19 cellular contexts compared by ENCODE assay signal in genomic region chr2:70703900-70704549, GRCh38.
DNase-seq lines count a peak whose midpoint lies in the region; TF ChIP-seq lines count a peak whose summit lies in the region.
"Had no signal": no experiment of that assay in that cellular context is flagged by ENCODE, and none has a peak within 500 bp of the region (broad histone marks: within the 10 kb centered on the region; RNA-seq: fewer than 3 reads in every experiment).

No MANE protein-coding gene starts in this region.

- H3K4me1 ChIP-seq in GM23248 (ENCODE audit: insufficient read depth): no peaks in the 10 kb centered on the region
- H3K4me1 ChIP-seq in neural progenitor cell: no peaks in the 10 kb centered on the region
- no peaks in the 10 kb centered on the region for H3K4me1 ChIP-seq in tibial artery
- H3K4me1 ChIP-seq: body of pancreas, upper lobe of left lung had no signal

- no peak overlapping the region for H3K4me3 ChIP-seq in GM23248
- no peak overlapping the region for H3K4me3 ChIP-seq in cardiac fibroblast (replicated peaks in 1 of 2; ENCODE audit: low read depth in 2 of 2, low read length in 2 of 2)
- H3K4me3 ChIP-seq in neural progenitor cell: no peak overlapping the region
- H3K4me3 ChIP-seq in tibial artery: no peak overlapping the region
- H3K4me3 ChIP-seq: body of pancreas, ovary, upper lobe of left lung had no signal

- no peak overlapping the region for H3K4me3 Mint-ChIP-seq in CD14-positive monocyte
- H3K4me3 Mint-ChIP-seq in neural progenitor cell: no peak overlapping the region
- no peak overlapping the region for H3K4me3 Mint-ChIP-seq in activated CD4-positive, alpha-beta memory T cell treated with anti-CD3 and anti-CD28 coated beads, Interleukin-2, amount 10 ng/mL, durations not matched to agents 7 days and 5 days
- H3K4me3 Mint-ChIP-seq: stimulated activated naive B cell treated with anti-CD40 and anti-IgM and Interleukin-4, amounts not matched to agents 10 μg/mL and 1 μg/mL and 100 μg/mL, for 72 hours; T-helper 1 cell treated with Interleukin-12 subunit alpha and Interleukin-12 subunit beta and Interleukin-4 antibody, amounts not matched to agents 30 μg/mL and 1 μg/mL, for 36 hours had no signal

- no peaks in the 10 kb centered on the region for H3F3A ChIP-seq in GM23248 (ENCODE audit: insufficient read depth)
- H3F3A ChIP-seq in neural progenitor cell (ENCODE audit: low read depth): no peaks in the 10 kb centered on the region

- H3K27ac Mint-ChIP-seq in CD14-positive monocyte: peak overlapping the region in 1 of 7 donors; percentile 2
- no peak overlapping the region for H3K27ac Mint-ChIP-seq in neural progenitor cell
- no peak overlapping the region for H3K27ac Mint-ChIP-seq in activated CD4-positive, alpha-beta memory T cell treated with anti-CD3 and anti-CD28 coated beads, Interleukin-2, amount 10 ng/mL, durations not matched to agents 7 days and 5 days
- H3K27ac Mint-ChIP-seq: stimulated activated naive B cell treated with anti-CD40 and anti-IgM and Interleukin-4, amounts not matched to agents 10 μg/mL and 1 μg/mL and 100 μg/mL, for 72 hours; T-helper 1 cell treated with Interleukin-12 subunit alpha and Interleukin-12 subunit beta and Interleukin-4 antibody, amounts not matched to agents 30 μg/mL and 1 μg/mL, for 36 hours had no signal

- H3K4me1 Mint-ChIP-seq in CD14-positive monocyte (no peaks in the 10 kb centered on the region), neural progenitor cell (no peaks in the 10 kb centered on the region)
- H3K4me1 Mint-ChIP-seq in activated CD4-positive, alpha-beta memory T cell treated with anti-CD3 and anti-CD28 coated beads, Interleukin-2, amount 10 ng/mL, durations not matched to agents 7 days and 5 days: no peaks in the 10 kb centered on the region

- H3K9me3 ChIP-seq in GM23248 (ENCODE audit: low read depth) (no peaks in the 10 kb centered on the region), neural progenitor cell (ENCODE audit: low read depth) (no peaks in the 10 kb centered on the region), tibial artery (no peaks in the 10 kb centered on the region)
- H3K9me3 ChIP-seq: body of pancreas, ovary, upper lobe of left lung had no signal

- 5% methylated on average over 9 of the region's 9 CpGs for WGBS in GM23248 (ENCODE audit: low coverage in 1 of 2, low lambda C conversion rate in 2 of 2, missing lambda C conversion rate in 2 of 2), 2 experiments

- intact Hi-C loops in CD14-positive monocyte (cut with micrococcal nuclease): no loop called here
- intact Hi-C loops in tibial artery (cut with DNase I; ENCODE audit: low total_unique reads): no loop called here

- no peaks in the 10 kb centered on the region for H3K9me2 ChIP-seq in GM23248 (ENCODE audit: insufficient read depth)

- no peak for TF ChIP-seq CTCF in CD14-positive monocyte (IDR thresholded peaks at IDR 0.05)
- no peak for TF ChIP-seq CTCF in cardiac fibroblast (IDR thresholded peaks at IDR 0.05; ENCODE audit: low read depth, low read length)
- no peak for TF ChIP-seq CTCF in neural progenitor cell (IDR thresholded peaks at IDR 0.05)
- no peak for TF ChIP-seq CTCF in tibial artery (IDR thresholded peaks at IDR 0.05)

- H3K9me3 Mint-ChIP-seq in CD14-positive monocyte (no peaks in the 10 kb centered on the region), neural progenitor cell (no peaks in the 10 kb centered on the region)
- no peaks in the 10 kb centered on the region for H3K9me3 Mint-ChIP-seq in activated CD4-positive, alpha-beta memory T cell treated with anti-CD3 and anti-CD28 coated beads, Interleukin-2, amount 10 ng/mL, durations not matched to agents 7 days and 5 days
- H3K9me3 Mint-ChIP-seq: T-helper 1 cell treated with Interleukin-12 subunit alpha and Interleukin-12 subunit beta and Interleukin-4 antibody, amounts not matched to agents 30 μg/mL and 1 μg/mL, for 36 hours had no signal

- no peaks in the 10 kb centered on the region for H3K36me3 ChIP-seq in GM23248 (ENCODE audit: low read depth)
- no peaks in the 10 kb centered on the region for H3K36me3 ChIP-seq in neural progenitor cell
- no peaks in the 10 kb centered on the region for H3K36me3 ChIP-seq in tibial artery
- H3K36me3 ChIP-seq: ovary, upper lobe of left lung had no signal

- H3K36me3 Mint-ChIP-seq in CD14-positive monocyte (no peaks in the 10 kb centered on the region), neural progenitor cell (peaks cover 11% of the 10 kb centered on the region)
- H3K36me3 Mint-ChIP-seq in activated CD4-positive, alpha-beta memory T cell treated with anti-CD3 and anti-CD28 coated beads, Interleukin-2, amount 10 ng/mL, durations not matched to agents 7 days and 5 days (ENCODE audit: low read depth): no peaks in the 10 kb centered on the region

- DNase-seq in CD14-positive monocyte (ENCODE audit: low spot score) (peak; percentile 23), GM23248 (peak; percentile 85), cardiac fibroblast (ENCODE audit: low read depth in 2 of 2) (peak; percentile 24 to 62), neural progenitor cell (ENCODE audit: low spot score) (peak; percentile 19), NCI-H2196 treated with DMSO at 0.1 percent for 48 hours (lab: John Stamatoyannopoulos, UW; ENCODE audit: unreplicated experiment) (no peak), GF-D8 (lab: John Stamatoyannopoulos, UW) (no peak), tibial artery (no peak)
- DNase-seq in activated CD4-positive, alpha-beta memory T cell treated with anti-CD3 and anti-CD28 coated beads, Interleukin-2, amount 10 ng/mL, durations not matched to agents 7 days and 5 days: no peak
- DNase-seq: activated CD4-positive, CD25-positive, alpha-beta regulatory T cell; activated naive CD4-positive, alpha-beta T cell treated with anti-CD3 and anti-CD28 coated beads, Interleukin-2, amount 50 U/mL, for 16 hours; C1 segment of cervical spinal cord; DMS79; NCI-H1092; ovary; stimulated activated naive B cell treated with anti-CD40 and anti-IgM and Interleukin-4, amounts not matched to agents 10 μg/mL and 1 μg/mL and 100 μg/mL, for 72 hours; upper lobe of left lung had no signal

- in situ Hi-C loops in GM23248 (cut with MboI): no loop called here

- no peak overlapping the region for H3K27ac ChIP-seq in GM23248
- no peak overlapping the region for H3K27ac ChIP-seq in neural progenitor cell
- H3K27ac ChIP-seq in tibial artery: no peak overlapping the region
- H3K27ac ChIP-seq: body of pancreas, HL-60, ovary, upper lobe of left lung had no signal

- CTCF ChIA-PET in activated CD4-positive, alpha-beta memory T cell treated with anti-CD3 and anti-CD28 coated beads, Interleukin-2, amount 10 ng/mL, durations not matched to agents 7 days and 5 days (lab: Charles Lee): no interaction called here

- peak overlapping the region; percentile 46 for H2AFZ ChIP-seq in GM23248
- no peak overlapping the region for H2AFZ ChIP-seq in neural progenitor cell (replicated peaks)

- POLR2A ChIA-PET in activated CD4-positive, alpha-beta memory T cell treated with anti-CD3 and anti-CD28 coated beads, Interleukin-2, amount 10 ng/mL, durations not matched to agents 7 days and 5 days (lab: Charles Lee): no interaction called here

- H3K4me2 ChIP-seq in GM23248 (ENCODE audit: unreplicated experiment) (no peak overlapping the region), neural progenitor cell (no peak overlapping the region)

- H3K27me3 ChIP-seq in GM23248 (replicated peaks; ENCODE audit: insufficient read depth) (no peaks in the 10 kb centered on the region), neural progenitor cell (no peaks in the 10 kb centered on the region), tibial artery (no peaks in the 10 kb centered on the region)
- H3K27me3 ChIP-seq: body of pancreas, ovary, upper lobe of left lung had no signal

- H3K9ac ChIP-seq in GM23248: no peak overlapping the region
- no peak overlapping the region for H3K9ac ChIP-seq in neural progenitor cell

- H3K27me3 Mint-ChIP-seq in CD14-positive monocyte (ENCODE audit: low read depth in 3 of 3) (peaks cover 5 to 7% (median 7%) of the 10 kb centered on the region in 3 donors), neural progenitor cell (ENCODE audit: insufficient read depth, low read depth) (no peaks in the 10 kb centered on the region)
- peaks cover 8% of the 10 kb centered on the region for H3K27me3 Mint-ChIP-seq in activated CD4-positive, alpha-beta memory T cell treated with anti-CD3 and anti-CD28 coated beads, Interleukin-2, amount 10 ng/mL, durations not matched to agents 7 days and 5 days

- H3K79me2 ChIP-seq in GM23248 (ENCODE audit: insufficient read depth) (no peaks in the 10 kb centered on the region), neural progenitor cell (ENCODE audit: low read depth) (no peaks in the 10 kb centered on the region)

- H4K20me1 ChIP-seq in GM23248 (ENCODE audit: insufficient read depth) (no peaks in the 10 kb centered on the region), neural progenitor cell (ENCODE audit: low read depth) (no peaks in the 10 kb centered on the region)

Comparison
In these comparisons a context has a peak if more than half of its experiments do, and no peak if none do; other contexts are left out.
1. DNase-seq: peak in CD14-positive monocyte (single experiment), GM23248 (single experiment), cardiac fibroblast (2 of 2) and neural progenitor cell (single experiment); none in NCI-H2196 treated with DMSO at 0.1 percent for 48 hours (single experiment), GF-D8 (single experiment), tibial artery (0 of 2) and activated CD4-positive, alpha-beta memory T cell treated with anti-CD3 and anti-CD28 coated beads, Interleukin-2, amount 10 ng/mL, durations not matched to agents 7 days and 5 days (single experiment).